ENCODE assay signal across 10 cellular contexts in the genomic region with DNA sequence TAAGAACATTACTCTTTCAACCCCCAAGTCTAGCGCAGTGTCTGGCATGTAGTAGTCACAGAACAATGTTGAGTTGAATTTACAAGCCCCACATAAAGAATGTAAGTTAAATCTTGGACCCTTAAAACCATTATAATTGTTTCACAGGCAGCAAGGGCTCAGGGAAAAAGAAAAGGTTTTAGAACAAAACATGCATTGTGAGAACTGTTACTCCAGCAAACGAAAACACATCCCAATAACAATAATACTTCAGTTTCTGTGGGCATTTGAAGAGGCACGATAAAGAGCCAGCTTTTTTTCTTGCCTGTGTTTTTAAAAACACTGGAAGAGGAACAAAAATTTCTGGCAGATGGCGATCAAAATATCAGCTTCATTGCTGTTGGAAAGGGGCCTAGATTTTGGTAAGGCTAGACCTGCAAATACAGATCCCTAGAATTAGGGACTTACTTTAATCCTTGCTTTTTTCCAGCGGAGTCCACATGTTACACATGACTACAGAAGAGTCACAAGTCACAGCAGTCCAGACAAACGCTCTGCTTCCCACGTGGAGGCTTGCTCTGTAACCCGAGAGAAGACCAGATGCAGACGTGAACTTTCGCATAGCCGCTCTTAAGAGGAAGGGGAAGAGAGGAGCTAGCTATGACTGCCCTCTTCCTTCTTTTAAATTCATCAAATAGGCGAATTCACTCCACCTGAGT.
DNase-seq lines count a peak whose midpoint lies in the region; ATAC-seq and TF ChIP-seq lines count a peak whose summit lies in the region.
"Had no signal": no experiment of that assay in that cellular context is flagged by ENCODE, and none has a peak within 500 bp of the region (broad histone marks: within the 10 kb centered on the region; RNA-seq: fewer than 3 reads in every experiment).

No MANE protein-coding gene starts in this region.

- H3K79me1 ChIP-seq in H9 (ENCODE audit: insufficient read depth, low read depth, low read length, poor library complexity, severe bottlenecking): no peaks in the 10 kb centered on the region

- no peak overlapping the region for H3K23ac ChIP-seq in H9 (ENCODE audit: insufficient read length, low read depth, low read length)

- H2BK120ac ChIP-seq in H9 (ENCODE audit: low read depth, low read length, poor library complexity, severe bottlenecking): no peak overlapping the region

- DNase-seq in H9 (no peak), NOMO-1 treated with DMSO at 0.1 percent for 48 hours (lab: John Stamatoyannopoulos, UW; ENCODE audit: unreplicated experiment) (peak; percentile 92), Right ventricle myocardium superior (peak; percentile 48), sigmoid colon (peak; percentile 64), germinal center (ENCODE audit: low spot score) (no peak)
- no peak for DNase-seq in activated naive CD4-positive, alpha-beta T cell treated with anti-CD3 and anti-CD28 coated beads, Interleukin-2, amount 10 ng/mL, durations not matched to agents 7 days and 5 days

- H4K91ac ChIP-seq in H9 (ENCODE audit: insufficient read length, low read depth, low read length): no peak overlapping the region

- no peak overlapping the region for H2BK15ac ChIP-seq in H9 (ENCODE audit: low read depth, low read length)

- no peak overlapping the region for H3K56ac ChIP-seq in H9 (ENCODE audit: insufficient read length, low read depth, low read length)

- ATAC-seq in Right ventricle myocardium superior (ENCODE audit: poor library complexity): peak; percentile 76
- no peak for ATAC-seq in HG02840 (IDR thresholded peaks at IDR 0.05; ENCODE audit: low FRiP score, unreplicated experiment)
- ATAC-seq in HG03025 (IDR thresholded peaks at IDR 0.05; ENCODE audit: low FRiP score, unreplicated experiment): no peak

- CTCF ChIA-PET in activated naive CD4-positive, alpha-beta T cell treated with anti-CD3 and anti-CD28 coated beads, Interleukin-2, amount 10 ng/mL, durations not matched to agents 7 days and 5 days (lab: Charles Lee): no interaction called here

- no peak overlapping the region for H3K18ac ChIP-seq in H9 (ENCODE audit: insufficient read length, low read depth, low read length)

- H4K20me1 ChIP-seq in H9 (ENCODE audit: control insufficient read depth, insufficient read depth, insufficient read length): no peaks in the 10 kb centered on the region

- H3K4me2 ChIP-seq in H9 (ENCODE audit: insufficient read depth, insufficient read length, low read length): no peak overlapping the region

- peak overlapping the region; percentile 15 for H2AFZ ChIP-seq in H9 (ENCODE audit: low read length)

- no peaks in the 10 kb centered on the region for H3K36me3 Mint-ChIP-seq in H9 (ENCODE audit: insufficient read depth in 1 of 3, low read depth in 3 of 3)
- no peaks in the 10 kb centered on the region for H3K36me3 Mint-ChIP-seq in activated naive CD4-positive, alpha-beta T cell treated with anti-CD3 and anti-CD28 coated beads, Interleukin-2, amount 10 ng/mL, durations not matched to agents 7 days and 5 days
- H3K36me3 Mint-ChIP-seq: activated naive CD8-positive, alpha-beta T cell had no signal

- no peak overlapping the region for H3T11ph ChIP-seq in H9 (ENCODE audit: low read length)

- no peak overlapping the region for H3K4ac ChIP-seq in H9 (ENCODE audit: low read depth, low read length)

- peak overlapping the region; percentile 78; the same call in 1 of the 2 replicates for H3K14ac ChIP-seq in H9 (ENCODE audit: insufficient read depth, low read length)

- peak overlapping the region in 2 of 3 experiments; percentile 18 to 58; a peak in 3 of 7 replicates for H3K27ac Mint-ChIP-seq in H9
- no peak overlapping the region for H3K27ac Mint-ChIP-seq in activated naive CD4-positive, alpha-beta T cell treated with anti-CD3 and anti-CD28 coated beads, Interleukin-2, amount 10 ng/mL, durations not matched to agents 7 days and 5 days
- H3K27ac Mint-ChIP-seq: activated naive CD8-positive, alpha-beta T cell had no signal

- TF ChIP-seq EP300 in sigmoid colon (IDR thresholded peaks at IDR 0.05): no peak

- H3K4me1 ChIP-seq in H9 (ENCODE audit: insufficient read depth, low read length) (peaks cover 4% of the 10 kb centered on the region), sigmoid colon (peaks cover 0 to 5% (median 2%) of the 10 kb centered on the region in 4 donors)

- no peak overlapping the region for H4K8ac ChIP-seq in H9 (replicated peaks; ENCODE audit: insufficient read length, low read depth, low read length)

- no peak overlapping the region for H3K27ac ChIP-seq in H9 (ENCODE audit: insufficient read length, low read depth, low read length)
- peak overlapping the region in 1 of 4 donors; percentile 6 for H3K27ac ChIP-seq in sigmoid colon
- H3K27ac ChIP-seq: SK-N-MC had no signal

- H4K5ac ChIP-seq in H9 (ENCODE audit: insufficient read length, low read depth, low read length): no peak overlapping the region

- no peak for TF ChIP-seq POLR2A in sigmoid colon (IDR thresholded peaks at IDR 0.05)

- H2BK12ac ChIP-seq in H9 (ENCODE audit: insufficient read length, low read depth, low read length): no peak overlapping the region

- H3K36me3 ChIP-seq in sigmoid colon: no peaks in the 10 kb centered on the region

- H2BK5ac ChIP-seq in H9 (ENCODE audit: insufficient read length, low read length): no peak overlapping the region

- no peaks in the 10 kb centered on the region for H3K23me2 ChIP-seq in H9 (ENCODE audit: insufficient read length, low read depth, low read length, poor library complexity, severe bottlenecking)

- no peak overlapping the region for H3K4me3 Mint-ChIP-seq in H9
- no peak overlapping the region for H3K4me3 Mint-ChIP-seq in activated naive CD4-positive, alpha-beta T cell treated with anti-CD3 and anti-CD28 coated beads, Interleukin-2, amount 10 ng/mL, durations not matched to agents 7 days and 5 days
- H3K4me3 Mint-ChIP-seq: activated naive CD8-positive, alpha-beta T cell had no signal

- intact Hi-C loops in Right ventricle myocardium superior (cut with DNase I): no loop called here
- intact Hi-C loops in sigmoid colon (cut with DNase I): no loop called here

- H2BK20ac ChIP-seq in H9 (ENCODE audit: low read depth, low read length, poor library complexity, severe bottlenecking): no peak overlapping the region

- TF ChIP-seq CTCF in H9 (conservative IDR thresholded peaks at IDR 0.05) (no peak), sigmoid colon (IDR thresholded peaks at IDR 0.05) (no peak)

- H3K27me3 Mint-ChIP-seq in H9 (ENCODE audit: low read depth): no peaks in the 10 kb centered on the region
- peaks cover 3% of the 10 kb centered on the region for H3K27me3 Mint-ChIP-seq in activated naive CD4-positive, alpha-beta T cell treated with anti-CD3 and anti-CD28 coated beads, Interleukin-2, amount 10 ng/mL, durations not matched to agents 7 days and 5 days
- H3K27me3 Mint-ChIP-seq: activated naive CD8-positive, alpha-beta T cell had no signal

- H3K9me3 Mint-ChIP-seq in H9: no peaks in the 10 kb centered on the region
- no peaks in the 10 kb centered on the region for H3K9me3 Mint-ChIP-seq in activated naive CD4-positive, alpha-beta T cell treated with anti-CD3 and anti-CD28 coated beads, Interleukin-2, amount 10 ng/mL, durations not matched to agents 7 days and 5 days

- H3K9ac ChIP-seq in H9 (ENCODE audit: extremely low read depth, insufficient read length, low read length): no peak overlapping the region

- H2AK5ac ChIP-seq in H9 (ENCODE audit: insufficient read length, low read length): no peak overlapping the region

- H3K9me3 ChIP-seq in H9 (ENCODE audit: control insufficient read depth, low read depth, low read length): no peaks in the 10 kb centered on the region
- H3K9me3 ChIP-seq in sigmoid colon: no peaks in the 10 kb centered on the region

- no peak overlapping the region for H3K4me3 ChIP-seq in sigmoid colon
- H3K4me3 ChIP-seq: SK-N-MC had no signal

- H3K27me3 ChIP-seq in H9 (ENCODE audit: insufficient read depth, low read length) (no peaks in the 10 kb centered on the region), sigmoid colon (no peaks in the 10 kb centered on the region)

- WGBS in H9 (ENCODE audit: extremely low coverage, insufficient read length, low lambda C conversion rate): no CpG with 5 or more reads among the region's 12 CpGs
- 66 to 84% methylated on average over 12 of the region's 12 CpGs for WGBS in sigmoid colon, 2 donors

- no peaks in the 10 kb centered on the region for H3K79me2 ChIP-seq in H9 (ENCODE audit: insufficient read depth, low read length)

- peaks cover 29 to 30% of the 10 kb centered on the region in 2 experiments for H3K4me1 Mint-ChIP-seq in H9
- no peaks in the 10 kb centered on the region for H3K4me1 Mint-ChIP-seq in activated naive CD4-positive, alpha-beta T cell treated with anti-CD3 and anti-CD28 coated beads, Interleukin-2, amount 10 ng/mL, durations not matched to agents 7 days and 5 days

Comparison
In these comparisons a context has a peak if more than half of its experiments do, and no peak if none do; other contexts are left out.
1. DNase-seq: peak in NOMO-1 treated with DMSO at 0.1 percent for 48 hours (single experiment), Right ventricle myocardium superior (single experiment) and sigmoid colon (single experiment); none in H9 (single experiment), germinal center (single experiment) and activated naive CD4-positive, alpha-beta T cell treated with anti-CD3 and anti-CD28 coated beads, Interleukin-2, amount 10 ng/mL, durations not matched to agents 7 days and 5 days (single experiment).